In the genomic region with DNA sequence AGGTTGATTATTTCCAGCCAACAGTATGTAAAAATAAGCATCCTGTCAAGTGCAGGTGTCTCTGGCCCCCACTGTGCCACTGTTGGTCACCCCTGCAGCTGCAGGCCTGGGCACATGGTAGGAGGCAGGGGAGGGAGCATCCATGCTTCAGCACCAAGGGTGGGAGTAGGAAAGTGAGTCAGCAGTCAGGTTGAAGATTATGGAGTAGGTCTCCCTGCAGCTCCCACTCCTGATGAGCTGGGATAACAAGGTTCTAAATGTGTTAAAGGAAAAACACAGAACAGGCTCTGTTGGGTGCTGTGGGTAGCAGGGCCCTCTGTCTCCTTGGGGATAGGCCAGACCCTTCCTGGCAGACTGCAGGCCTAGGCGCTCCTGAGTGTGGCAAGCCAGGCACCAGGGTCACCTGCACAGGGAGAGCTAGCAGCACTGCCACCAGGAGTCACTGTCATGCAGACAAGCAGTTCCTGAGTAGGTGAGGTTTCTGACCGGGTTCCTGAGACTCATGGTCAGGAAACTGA, we compare ENCODE assay signal across 8 cellular contexts. TPM values are rescaled to one million over a fixed set of nuclear protein-coding genes. Genes with fewer than 3 reads are reported as not detected.
A peak's percentile ranks its signal among the peaks of the same experiment; 100 is the strongest.
DNase-seq lines count a peak whose midpoint lies in the region; ATAC-seq, FAIRE-seq and TF ChIP-seq lines count a peak whose summit lies in the region.

No MANE protein-coding gene starts in this region.

- peak; percentile 14 for TF ChIP-seq CTCF in RWPE2 (IDR thresholded peaks at IDR 0.05; ENCODE audit: poor library complexity, severe bottlenecking)
- no peak for TF ChIP-seq CTCF in cardiac muscle cell (IDR thresholded peaks at IDR 0.05; ENCODE audit: low read depth, low read length)

- peak; percentile 20 for DNase-seq in NCI-H748 (lab: John Stamatoyannopoulos, UW; ENCODE audit: unreplicated experiment)
- no peak for DNase-seq in NCI-H748 treated with DMSO at 0.1 percent for 48 hours (lab: John Stamatoyannopoulos, UW)
- no peak for DNase-seq in RWPE2 (ENCODE audit: low spot score)
- DNase-seq in cardiac muscle cell (ENCODE audit: low read depth in 1 of 2, low spot score in 1 of 2), result peak in 1 of 2 donors; percentile 36
- DNase-seq in EL, result no peak
- no peak for DNase-seq in H54 (ENCODE audit: insufficient read length, low spot score)

- H3K4me1 ChIP-seq in RWPE2 (ENCODE audit: insufficient read depth, poor library complexity, severe bottlenecking) (no peaks in the 10 kb centered on the region), cardiac muscle cell (ENCODE audit: low read depth) (peaks cover 11% of the 10 kb centered on the region)

- peaks cover 30% of the 10 kb centered on the region for H3K36me3 ChIP-seq in RWPE2 (ENCODE audit: low read depth)
- no peaks in the 10 kb centered on the region for H3K36me3 ChIP-seq in cardiac muscle cell

- no peak for FAIRE-seq in H54 (lab: Jason Lieb, UNC)

- H3K4me3 ChIP-seq in RWPE2 (ENCODE audit: severe bottlenecking) (no peak overlapping the region), cardiac muscle cell (no peak overlapping the region)

- peak; percentile 55 for ATAC-seq in HG02623 (IDR thresholded peaks at IDR 0.05; ENCODE audit: unreplicated experiment)
- ATAC-seq in RWPE2 (ENCODE audit: low read depth), result peak; percentile 35; the same call in 1 of the 3 replicates
- ATAC-seq in HG02970 (IDR thresholded peaks at IDR 0.05; ENCODE audit: low FRiP score, unreplicated experiment), result no peak

- H3K9me3 ChIP-seq in RWPE2 (ENCODE audit: severe bottlenecking) (no peaks in the 10 kb centered on the region), cardiac muscle cell (ENCODE audit: low read depth) (no peaks in the 10 kb centered on the region)

- no peaks in the 10 kb centered on the region for H3K27me3 ChIP-seq in RWPE2 (ENCODE audit: insufficient read depth, poor library complexity, severe bottlenecking)
- H3K27me3 ChIP-seq in cardiac muscle cell, result no peaks in the 10 kb centered on the region

- H3K27ac ChIP-seq in RWPE2 (ENCODE audit: poor library complexity, severe bottlenecking) (no peak overlapping the region), cardiac muscle cell (peak overlapping the region; percentile 66)

- no peak for TF ChIP-seq POLR2A in H54 (IDR thresholded peaks at IDR 0.05; ENCODE audit: low read depth, low read length)

RNA-seq across cellular contexts. Expression of a gene that starts 59.3 kb away (rescaled TPM):
- 42.6 and 44.8 TPM in 2 replicates for total RNA-seq in cardiac muscle cell
- 98.7 and 122 TPM in 2 replicates for polyA plus RNA-seq in cardiac muscle cell
